In the genomic region with DNA sequence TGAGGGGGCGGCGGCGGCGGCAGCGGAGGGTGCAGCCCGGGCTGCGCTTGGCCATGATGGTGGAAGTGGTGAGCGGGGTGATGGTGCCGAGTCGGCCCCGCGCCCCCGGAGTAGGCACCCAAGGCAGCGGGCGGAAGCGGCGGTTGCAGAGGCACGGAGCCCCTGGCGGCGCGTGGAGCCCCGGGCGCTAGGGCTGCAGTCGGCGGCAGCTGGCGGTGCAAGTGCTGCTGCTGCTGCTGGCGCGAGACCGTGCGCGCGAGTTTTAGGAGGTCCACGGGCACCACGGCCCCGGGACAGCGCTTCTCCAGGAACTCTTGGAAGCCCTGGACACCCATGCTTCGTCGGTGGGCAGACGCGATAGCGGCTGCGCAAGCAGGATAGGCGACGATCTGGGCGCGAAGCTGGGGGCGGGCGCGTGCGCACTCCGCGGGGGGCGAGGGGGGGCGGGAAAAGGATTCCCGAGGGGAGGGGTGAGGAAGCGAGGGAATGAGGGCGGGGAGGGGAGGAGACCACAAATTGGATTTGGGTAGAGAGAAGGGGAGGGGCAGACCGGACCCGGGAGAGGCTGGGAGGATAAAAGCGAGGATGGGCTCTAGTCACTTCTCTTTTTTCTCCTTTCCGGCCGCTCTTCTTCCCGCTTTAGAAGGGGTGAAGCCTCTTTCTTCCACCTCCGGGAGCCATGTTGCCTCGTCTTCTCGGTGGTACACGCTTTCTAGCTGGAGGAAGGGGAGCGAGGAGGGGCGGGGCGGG, we compare ENCODE assay signal across 8 cellular contexts. TPM values are rescaled to one million over a fixed set of nuclear protein-coding genes. Genes with fewer than 3 reads are reported as not detected.
DNase-seq lines count a peak whose midpoint lies in the region; ATAC-seq, FAIRE-seq and TF ChIP-seq lines count a peak whose summit lies in the region.

A gene with protein sequence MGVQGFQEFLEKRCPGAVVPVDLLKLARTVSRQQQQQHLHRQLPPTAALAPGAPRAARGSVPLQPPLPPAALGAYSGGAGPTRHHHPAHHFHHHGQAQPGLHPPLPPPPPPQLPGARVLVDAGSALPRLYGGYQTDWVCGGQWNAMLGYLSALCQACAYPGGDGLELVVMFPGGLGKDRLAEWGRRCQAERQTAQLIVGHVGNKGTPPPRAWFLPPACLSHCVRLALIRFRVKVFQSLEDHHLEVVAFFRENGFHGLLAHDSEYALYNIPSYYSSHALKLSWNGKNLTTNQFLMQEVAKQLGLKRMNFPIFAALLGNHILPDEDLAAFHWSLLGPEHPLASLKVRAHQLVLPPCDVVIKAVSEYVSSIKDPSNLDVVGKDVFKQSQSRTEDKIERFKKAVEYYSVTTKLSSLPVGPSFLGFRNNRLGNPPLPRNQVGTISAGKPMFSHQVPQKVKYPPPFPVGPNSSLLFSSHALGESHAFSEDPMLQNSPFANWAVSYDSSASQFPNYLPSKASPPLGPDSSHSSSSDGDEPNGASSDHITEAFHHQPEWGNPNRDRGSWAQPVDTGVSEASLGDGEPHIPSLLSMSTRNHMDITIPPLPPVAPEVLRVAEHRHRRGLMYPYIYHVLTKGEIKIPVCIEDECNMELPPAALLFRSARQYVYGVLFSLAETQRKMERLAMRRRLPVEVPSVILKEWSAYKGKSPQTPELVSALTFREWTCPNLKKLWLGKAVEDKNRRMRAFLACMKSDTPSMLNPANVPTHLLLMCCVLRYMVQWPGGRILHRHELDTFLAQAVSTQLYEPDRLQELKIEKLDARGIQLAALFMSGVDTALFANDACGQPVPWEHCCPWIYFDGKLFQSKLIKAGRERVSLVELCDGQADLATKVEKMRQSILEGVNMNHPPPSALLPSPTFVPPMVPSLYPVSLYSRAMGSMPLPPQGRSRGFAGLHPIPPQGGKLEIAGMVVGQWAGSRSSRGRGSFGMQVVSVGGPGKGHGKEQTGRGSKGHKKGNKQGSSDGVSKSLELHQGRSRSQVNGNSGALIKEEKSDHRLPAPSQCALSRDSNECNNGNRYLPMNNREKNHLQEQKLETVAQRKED (minus strand): TSS at position 391 of the 750 bp plus-strand sequence. CDS start 56 bp downstream, at position 335.

- FAIRE-seq in urothelium cell line (lab: Jason Lieb, UNC) = no peak

- peak within 1 kb of the TSS; percentile 81 for H3K27ac Mint-ChIP-seq in T-helper 17 cell

- intact Hi-C loops in right cardiac atrium (cut with DNase I) = no loop called here

- 1% methylated on average over 68 of the region's 70 CpGs for WGBS in right cardiac atrium

- H3K27me3 Mint-ChIP-seq in T-helper 17 cell = no peaks in the 10 kb centered on the region

- TF ChIP-seq POLR2A in GM10847 (IDR thresholded peaks at IDR 0.05; ENCODE audit: extremely low read depth, insufficient read length) = peak; percentile 31

- H3K27ac ChIP-seq in angular gyrus (ENCODE audit: low read depth, low read length) = peak within 1 kb of the TSS; percentile 80
- H3K27ac ChIP-seq in right cardiac atrium (ENCODE audit: low read length) = peak within 1 kb of the TSS; percentile 94

- H3K4me3 ChIP-seq in right cardiac atrium (ENCODE audit: low read length) = peak within 1 kb of the TSS; percentile 76

- peak; percentile 61 for DNase-seq in NCI-H146 treated with DMSO at 0.1 percent for 48 hours (lab: John Stamatoyannopoulos, UW; ENCODE audit: unreplicated experiment)
- peak; percentile 27 to 45 (median 44) for DNase-seq in T-helper 17 cell
- DNase-seq in right cardiac atrium = peak; percentile 72 to 89 (median 86)
- peak; percentile 78 for DNase-seq in putamen (ENCODE audit: low spot score)
- peak; percentile 86 for DNase-seq in urothelium cell line (ENCODE audit: low spot score)

- peak; percentile 41 for ATAC-seq in HG02678 (IDR thresholded peaks at IDR 0.05; ENCODE audit: unreplicated experiment)
- peak; percentile 70 for ATAC-seq in T-helper 17 cell
- peak; percentile 90 to 91 for ATAC-seq in right cardiac atrium

- no peaks in the 10 kb centered on the region for H3K27me3 ChIP-seq in right cardiac atrium (ENCODE audit: control insufficient read depth, insufficient read depth)

- H3K4me1 ChIP-seq in right cardiac atrium (ENCODE audit: control insufficient read depth, insufficient read depth, low read length) = peaks cover 4% of the 10 kb centered on the region

- H3K9me3 ChIP-seq in T-helper 17 cell (ENCODE audit: control insufficient read depth, low read length, poor library complexity, severe bottlenecking) (no peaks in the 10 kb centered on the region), right cardiac atrium (ENCODE audit: control insufficient read depth, low read length) (no peaks in the 10 kb centered on the region)

- H3K4me1 Mint-ChIP-seq in T-helper 17 cell = peaks cover 31% of the 10 kb centered on the region

- H3K36me3 Mint-ChIP-seq in T-helper 17 cell (ENCODE audit: low read depth) = peaks cover 5% of the 10 kb centered on the region

- peak within 1 kb of the TSS; percentile 84 for H3K4me3 Mint-ChIP-seq in T-helper 17 cell

RNA-seq across cellular contexts. Expression of the gene that starts here (rescaled TPM):
- total RNA-seq in T-helper 17 cell (10 to 100 TPM; 13.5 to 14.0 TPM), right cardiac atrium (1 to 10 TPM; 6.8 to 9.8 (median 8.1) TPM)
- polyA plus RNA-seq in right cardiac atrium = 3.0 TPM

Comparison
In these comparisons a context has a peak if more than half of its experiments do, and no peak if none do; other contexts are left out.
1. Peak in every context shown above with its lines: DNase-seq, ATAC-seq, H3K4me3 ChIP-seq and H3K27ac ChIP-seq.